In genomic region chr5:45491368-45491767, GRCh38 we compare ENCODE assay signal across 1 cellular context.
TF ChIP-seq lines count a peak whose summit lies in the region.

No MANE protein-coding gene starts in this region.

TF ChIP-seq in liver, 16 proteins besides CTCF, POLR2A, EP300 and RAD21 (continued from another document):
- TF ChIP-seq REST (IDR thresholded peaks at IDR 0.05) = no peak
- TF ChIP-seq, protein P1, sequence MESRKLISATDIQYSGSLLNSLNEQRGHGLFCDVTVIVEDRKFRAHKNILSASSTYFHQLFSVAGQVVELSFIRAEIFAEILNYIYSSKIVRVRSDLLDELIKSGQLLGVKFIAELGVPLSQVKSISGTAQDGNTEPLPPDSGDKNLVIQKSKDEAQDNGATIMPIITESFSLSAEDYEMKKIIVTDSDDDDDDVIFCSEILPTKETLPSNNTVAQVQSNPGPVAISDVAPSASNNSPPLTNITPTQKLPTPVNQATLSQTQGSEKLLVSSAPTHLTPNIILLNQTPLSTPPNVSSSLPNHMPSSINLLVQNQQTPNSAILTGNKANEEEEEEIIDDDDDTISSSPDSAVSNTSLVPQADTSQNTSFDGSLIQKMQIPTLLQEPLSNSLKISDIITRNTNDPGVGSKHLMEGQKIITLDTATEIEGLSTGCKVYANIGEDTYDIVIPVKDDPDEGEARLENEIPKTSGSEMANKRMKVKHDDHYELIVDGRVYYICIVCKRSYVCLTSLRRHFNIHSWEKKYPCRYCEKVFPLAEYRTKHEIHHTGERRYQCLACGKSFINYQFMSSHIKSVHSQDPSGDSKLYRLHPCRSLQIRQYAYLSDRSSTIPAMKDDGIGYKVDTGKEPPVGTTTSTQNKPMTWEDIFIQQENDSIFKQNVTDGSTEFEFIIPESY (IDR thresholded peaks at IDR 0.05) = peak; percentile 19
- TF ChIP-seq, protein P2, sequence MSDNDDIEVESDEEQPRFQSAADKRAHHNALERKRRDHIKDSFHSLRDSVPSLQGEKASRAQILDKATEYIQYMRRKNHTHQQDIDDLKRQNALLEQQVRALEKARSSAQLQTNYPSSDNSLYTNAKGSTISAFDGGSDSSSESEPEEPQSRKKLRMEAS (IDR thresholded peaks at IDR 0.05) = peak; percentile 69
- TF ChIP-seq GABPA (IDR thresholded peaks at IDR 0.05 in 1 of 2, conservative IDR thresholded peaks at IDR 0.05 in 1 of 2) = peak in 1 of 2 donors; percentile 54
- TF ChIP-seq ATF3 (IDR thresholded peaks at IDR 0.05) = peak; percentile 28
- TF ChIP-seq EGR1 (IDR thresholded peaks at IDR 0.05; ENCODE audit: low read depth in 2 of 2) = no peak
- TF ChIP-seq FOXA1 (IDR thresholded peaks at IDR 0.05) = no peak
- TF ChIP-seq JUND (IDR thresholded peaks at IDR 0.05) = peak in 1 of 2 donors; percentile 53
- TF ChIP-seq FOXA2 (IDR thresholded peaks at IDR 0.05) = peak; percentile 59
- TF ChIP-seq NR2F2 (IDR thresholded peaks at IDR 0.05) = no peak
- no peak for TF ChIP-seq TAF1 (conservative IDR thresholded peaks at IDR 0.05)
